In genomic region chr5:181105091-181106025, GRCh38 we compare ENCODE assay signal across 8 cellular contexts. TPM values are rescaled to one million over a fixed set of nuclear protein-coding genes. Genes with fewer than 3 reads are reported as not detected.
"Had no signal": no experiment of that assay in that cellular context is flagged by ENCODE, and none has a peak within 500 bp of the region (broad histone marks: within the 10 kb centered on the region; RNA-seq: fewer than 3 reads in every experiment).

No MANE protein-coding gene starts in this region.

RNA-seq across cellular contexts. Expression of gene OR2V1, which starts 25.6 kb away (rescaled TPM):
- total RNA-seq: activated naive CD8-positive, alpha-beta T cell treated with anti-CD3 and anti-CD28 coated beads for 36 hours; left cardiac atrium; lung microvascular endothelial cell; naive thymus-derived CD4-positive, alpha-beta T cell; skeletal muscle tissue; stomach; thoracic aorta; urinary bladder had no signal
- polyA plus RNA-seq: naive thymus-derived CD4-positive, alpha-beta T cell; stomach; urinary bladder had no signal

RNA-seq across cellular contexts. Expression of gene OR2V2, which starts 42.0 kb away (rescaled TPM):
- total RNA-seq: activated naive CD8-positive, alpha-beta T cell treated with anti-CD3 and anti-CD28 coated beads for 36 hours; left cardiac atrium; lung microvascular endothelial cell; naive thymus-derived CD4-positive, alpha-beta T cell; skeletal muscle tissue; stomach; thoracic aorta; urinary bladder had no signal
- polyA plus RNA-seq: naive thymus-derived CD4-positive, alpha-beta T cell; stomach; urinary bladder had no signal
